15 cellular contexts compared by ENCODE assay signal in genomic region chr6:146361367-146361924, GRCh38.
DNase-seq lines count a peak whose midpoint lies in the region; ATAC-seq lines count a peak whose summit lies in the region.
"Had no signal": no experiment of that assay in that cellular context is flagged by ENCODE, and none has a peak within 500 bp of the region (broad histone marks: within the 10 kb centered on the region; RNA-seq: fewer than 3 reads in every experiment).

No MANE protein-coding gene starts in this region.

- peaks cover 0 to 7% (median 0%) of the 10 kb centered on the region in 11 donors for H3K9me3 Mint-ChIP-seq in naive thymus-derived CD4-positive, alpha-beta T cell
- H3K9me3 Mint-ChIP-seq: activated naive CD8-positive, alpha-beta T cell treated with anti-CD3 and anti-CD28 coated beads for 36 hours; CD4-positive, alpha-beta T cell had no signal

- H3K36me3 ChIP-seq in naive thymus-derived CD4-positive, alpha-beta T cell (ENCODE audit: control insufficient read depth in 2 of 3, insufficient read depth in 3 of 3, low read length in 3 of 3), result no peaks in the 10 kb centered on the region

- H3K4me3 Mint-ChIP-seq in naive thymus-derived CD4-positive, alpha-beta T cell, result no peak overlapping the region
- H3K4me3 Mint-ChIP-seq: activated CD8-positive, alpha-beta memory T cell treated with anti-CD3 and anti-CD28 coated beads, Interleukin-2, amount 10 ng/mL, durations not matched to agents 7 days and 5 days; activated naive CD8-positive, alpha-beta T cell treated with anti-CD3 and anti-CD28 coated beads for 36 hours; CD4-positive, alpha-beta T cell; stimulated activated naive CD8-positive, alpha-beta T cell treated with anti-CD3 and anti-CD28 coated beads, Interleukin-15, amount 100 ng/mL, for 72 hours had no signal

- intact Hi-C loops in naive thymus-derived CD4-positive, alpha-beta T cell (cut with micrococcal nuclease), result no loop called here

- peak; percentile 31 for DNase-seq in GM03348 (ENCODE audit: low spot score)
- DNase-seq in NCI-H524 treated with DMSO at 0.1 percent for 48 hours (lab: John Stamatoyannopoulos, UW), result peak; percentile 17
- peak; percentile 57 for DNase-seq in dermis blood vessel endothelial cell
- DNase-seq in myocyte (ENCODE audit: low read depth), result peak; percentile 69
- no peak for DNase-seq in cortex of kidney (lab: John Stamatoyannopoulos, UW)
- DNase-seq in activated gamma-delta T cell (lab: John Stamatoyannopoulos, UW), result no peak
- DNase-seq in activated naive CD4-positive, alpha-beta T cell treated with Interleukin-2 at 50 U/mL for 16 hours, result no peak
- DNase-seq in naive thymus-derived CD4-positive, alpha-beta T cell, result no peak
- DNase-seq: activated CD8-positive, alpha-beta memory T cell treated with anti-CD3 and anti-CD28 coated beads, Interleukin-2, amount 10 ng/mL, durations not matched to agents 7 days and 5 days; activated naive CD8-positive, alpha-beta T cell treated with anti-CD3 and anti-CD28 coated beads for 36 hours; CD4-positive, alpha-beta T cell; effector CD4-positive, alpha-beta T cell; NCI-H2227 treated with DMSO at 0.1 percent for 48 hours; stimulated activated naive CD8-positive, alpha-beta T cell treated with anti-CD3 and anti-CD28 coated beads, Interleukin-15, amount 100 ng/mL, for 72 hours had no signal

- H3K4me1 ChIP-seq in naive thymus-derived CD4-positive, alpha-beta T cell (ENCODE audit: control insufficient read depth in 2 of 2, insufficient read depth in 2 of 2, low read length in 2 of 2), result no peaks in the 10 kb centered on the region
- H3K4me1 ChIP-seq: parathyroid adenoma had no signal

- H3K4me3 ChIP-seq in naive thymus-derived CD4-positive, alpha-beta T cell (ENCODE audit: low read length), result no peak overlapping the region

- no peaks in the 10 kb centered on the region for H3K9me3 ChIP-seq in naive thymus-derived CD4-positive, alpha-beta T cell (ENCODE audit: control insufficient read depth in 2 of 3, low read length in 3 of 3)

- no peaks in the 10 kb centered on the region for H3K27me3 ChIP-seq in naive thymus-derived CD4-positive, alpha-beta T cell (ENCODE audit: control insufficient read depth in 2 of 2, insufficient read depth in 2 of 2, low read length in 2 of 2)

- H3K36me3 Mint-ChIP-seq in naive thymus-derived CD4-positive, alpha-beta T cell, result no peaks in the 10 kb centered on the region
- H3K36me3 Mint-ChIP-seq: activated CD8-positive, alpha-beta memory T cell treated with anti-CD3 and anti-CD28 coated beads, Interleukin-2, amount 10 ng/mL, durations not matched to agents 7 days and 5 days; activated naive CD8-positive, alpha-beta T cell treated with anti-CD3 and anti-CD28 coated beads for 36 hours had no signal

- CTCF ChIA-PET in naive thymus-derived CD4-positive, alpha-beta T cell (lab: Charles Lee), result no interaction called here

- no peak overlapping the region for H3K27ac Mint-ChIP-seq in naive thymus-derived CD4-positive, alpha-beta T cell
- H3K27ac Mint-ChIP-seq: activated CD8-positive, alpha-beta memory T cell treated with anti-CD3 and anti-CD28 coated beads, Interleukin-2, amount 10 ng/mL, durations not matched to agents 7 days and 5 days; activated naive CD8-positive, alpha-beta T cell treated with anti-CD3 and anti-CD28 coated beads for 36 hours; CD4-positive, alpha-beta T cell had no signal

- H3K27me3 Mint-ChIP-seq in naive thymus-derived CD4-positive, alpha-beta T cell, result peaks cover 0 to 6% (median 5%) of the 10 kb centered on the region in 5 donors
- H3K27me3 Mint-ChIP-seq: activated CD8-positive, alpha-beta memory T cell treated with anti-CD3 and anti-CD28 coated beads, Interleukin-2, amount 10 ng/mL, durations not matched to agents 7 days and 5 days; CD4-positive, alpha-beta T cell; stimulated activated naive CD8-positive, alpha-beta T cell treated with anti-CD3 and anti-CD28 coated beads, Interleukin-15, amount 100 ng/mL, for 72 hours had no signal

- peaks cover 0 to 12% (median 0%) of the 10 kb centered on the region in 7 donors for H3K4me1 Mint-ChIP-seq in naive thymus-derived CD4-positive, alpha-beta T cell
- H3K4me1 Mint-ChIP-seq: stimulated activated naive CD8-positive, alpha-beta T cell treated with anti-CD3 and anti-CD28 coated beads, Interleukin-15, amount 100 ng/mL, for 72 hours had no signal

- ATAC-seq in naive thymus-derived CD4-positive, alpha-beta T cell, result no peak
- ATAC-seq: activated CD8-positive, alpha-beta memory T cell treated with anti-CD3 and anti-CD28 coated beads, Interleukin-2, amount 10 ng/mL, durations not matched to agents 7 days and 5 days; stimulated activated naive CD8-positive, alpha-beta T cell treated with anti-CD3 and anti-CD28 coated beads, Interleukin-15, amount 100 ng/mL, for 72 hours had no signal

- POLR2A ChIA-PET in naive thymus-derived CD4-positive, alpha-beta T cell (lab: Charles Lee), result no interaction called here

- no peak overlapping the region for H3K27ac ChIP-seq in naive thymus-derived CD4-positive, alpha-beta T cell (ENCODE audit: low read depth, low read length)
- H3K27ac ChIP-seq: parathyroid adenoma had no signal

Comparison
In these comparisons a context has a peak if more than half of its experiments do, and no peak if none do; other contexts are left out.
1. DNase-seq: peak in GM03348 (single experiment), NCI-H524 treated with DMSO at 0.1 percent for 48 hours (single experiment), dermis blood vessel endothelial cell (single experiment) and myocyte (single experiment); none in cortex of kidney (single experiment), activated gamma-delta T cell (single experiment), activated naive CD4-positive, alpha-beta T cell treated with Interleukin-2 at 50 U/mL for 16 hours (single experiment) and naive thymus-derived CD4-positive, alpha-beta T cell (0 of 9).